Comparison of ENCODE assay signal across 8 cellular contexts in the genomic region with DNA sequence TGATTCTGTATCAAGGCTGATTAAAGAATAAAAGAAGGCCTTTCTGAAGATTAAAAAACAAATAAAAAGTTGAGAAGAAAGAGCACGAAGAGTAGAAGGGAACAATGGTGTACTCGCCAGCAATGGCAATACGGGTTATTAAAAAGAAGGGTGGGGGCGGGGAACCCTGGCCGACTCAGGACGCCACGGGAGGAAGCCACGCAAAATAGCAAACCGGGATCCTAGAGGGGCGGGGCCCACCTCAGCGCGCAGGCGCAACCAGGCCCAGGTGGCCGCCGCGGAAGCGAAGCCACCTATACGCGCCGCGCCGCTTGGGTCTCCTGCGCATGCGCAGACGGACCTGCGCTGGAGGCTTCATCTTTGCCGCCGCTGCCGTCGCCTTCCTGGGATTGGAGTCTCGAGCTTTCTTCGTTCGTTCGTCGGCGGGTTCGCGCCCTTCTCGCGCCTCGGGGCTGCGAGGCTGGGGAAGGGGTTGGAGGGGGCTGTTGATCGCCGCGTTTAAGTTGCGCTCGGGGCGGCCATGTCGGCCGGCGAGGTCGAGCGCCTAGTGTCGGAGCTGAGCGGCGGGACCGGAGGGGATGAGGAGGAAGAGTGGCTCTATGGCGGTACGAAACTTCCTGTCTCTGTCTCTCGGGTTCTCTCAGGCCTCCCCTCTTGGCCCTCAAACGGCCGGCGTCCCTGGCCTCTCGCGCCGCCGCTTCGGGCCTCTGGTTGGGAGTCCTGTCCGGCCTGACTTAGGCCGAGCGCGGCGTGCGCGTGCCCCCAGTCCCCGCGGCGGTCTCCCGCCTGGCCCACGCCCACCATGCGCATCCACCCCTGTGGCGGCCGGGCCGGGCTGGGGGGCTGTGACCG. TPM values are rescaled to one million over a fixed set of nuclear protein-coding genes. Genes with fewer than 3 reads are reported as not detected.
DNase-seq lines count a peak whose midpoint lies in the region; ATAC-seq and TF ChIP-seq lines count a peak whose summit lies in the region.

A gene with protein sequence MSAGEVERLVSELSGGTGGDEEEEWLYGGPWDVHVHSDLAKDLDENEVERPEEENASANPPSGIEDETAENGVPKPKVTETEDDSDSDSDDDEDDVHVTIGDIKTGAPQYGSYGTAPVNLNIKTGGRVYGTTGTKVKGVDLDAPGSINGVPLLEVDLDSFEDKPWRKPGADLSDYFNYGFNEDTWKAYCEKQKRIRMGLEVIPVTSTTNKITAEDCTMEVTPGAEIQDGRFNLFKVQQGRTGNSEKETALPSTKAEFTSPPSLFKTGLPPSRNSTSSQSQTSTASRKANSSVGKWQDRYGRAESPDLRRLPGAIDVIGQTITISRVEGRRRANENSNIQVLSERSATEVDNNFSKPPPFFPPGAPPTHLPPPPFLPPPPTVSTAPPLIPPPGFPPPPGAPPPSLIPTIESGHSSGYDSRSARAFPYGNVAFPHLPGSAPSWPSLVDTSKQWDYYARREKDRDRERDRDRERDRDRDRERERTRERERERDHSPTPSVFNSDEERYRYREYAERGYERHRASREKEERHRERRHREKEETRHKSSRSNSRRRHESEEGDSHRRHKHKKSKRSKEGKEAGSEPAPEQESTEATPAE (plus strand): TSS at position 323 of the 852 bp plus-strand sequence. CDS start 198 bp downstream, at position 521.

- H3K27ac ChIP-seq in rectal smooth muscle tissue (ENCODE audit: low read depth, low read length), result peak within 1 kb of the TSS; percentile 85
- H3K27ac ChIP-seq in aorta (ENCODE audit: low read depth in 1 of 2, low read length in 2 of 2), result peak within 1 kb of the TSS in 1 of 2 donors; percentile 34

- no peaks in the 10 kb centered on the region for H3K27me3 ChIP-seq in rectal smooth muscle tissue (ENCODE audit: control insufficient read depth, insufficient read depth, low read length)
- no peaks in the 10 kb centered on the region for H3K27me3 ChIP-seq in aorta (ENCODE audit: control insufficient read depth in 1 of 2, insufficient read depth in 2 of 2, low read length in 1 of 2)

- peak within 1 kb of the TSS; percentile 90 for H3K9ac ChIP-seq in rectal smooth muscle tissue (ENCODE audit: low read length)

- in situ Hi-C loops in astrocyte of the cerebellum (cut with HindIII; ENCODE audit: low sequenced_read_pairs), result no loop called here

- TF ChIP-seq CTCF in astrocyte of the cerebellum (IDR thresholded peaks at IDR 0.05; ENCODE audit: low read depth, low read length, missing control alignments), result no peak

- H3K4me3 ChIP-seq in astrocyte of the cerebellum (ENCODE audit: low read depth, low read length), result peak within 1 kb of the TSS; percentile 94
- peak within 1 kb of the TSS; percentile 94 for H3K4me3 ChIP-seq in rectal smooth muscle tissue (ENCODE audit: low read length)
- H3K4me3 ChIP-seq in aorta (ENCODE audit: low read length in 2 of 2), result peak within 1 kb of the TSS; percentile 36 to 98

- ATAC-seq in GM18502 (IDR thresholded peaks at IDR 0.05; ENCODE audit: poor library complexity, unreplicated experiment) (peak; percentile 90), HG02943 (IDR thresholded peaks at IDR 0.05; ENCODE audit: low read depth, unreplicated experiment) (peak; percentile 84), aorta (ENCODE audit: low FRiP score) (peak; percentile 99)

- H3K36me3 ChIP-seq in rectal smooth muscle tissue (ENCODE audit: control insufficient read depth, insufficient read depth, low read length) (no peaks in the 10 kb centered on the region), aorta (ENCODE audit: control insufficient read depth in 1 of 2, insufficient read depth in 2 of 2, low read length in 1 of 2) (no peaks in the 10 kb centered on the region)

- WGBS in aorta, 2 donors, result 0 to 1% methylated on average over 67 to 85 of the region's 85 CpGs

- peaks cover 4% of the 10 kb centered on the region for H3K4me1 ChIP-seq in rectal smooth muscle tissue (ENCODE audit: control insufficient read depth, insufficient read depth, low read length)
- no peaks in the 10 kb centered on the region for H3K4me1 ChIP-seq in aorta (ENCODE audit: control insufficient read depth in 1 of 2, insufficient read depth in 2 of 2, low read length in 2 of 2)

- DNase-seq in NCI-H187 treated with DMSO at 0.1 percent for 48 hours (lab: John Stamatoyannopoulos, UW) (peak; percentile 63), T-helper 22 cell (ENCODE audit: low read depth) (peak; percentile 88), astrocyte of the cerebellum (ENCODE audit: low read depth) (peak; percentile 83), hepatic stellate cell (ENCODE audit: low spot score) (peak; percentile 93), aorta (peak; percentile 96 to 98)

- intact Hi-C loops in aorta (cut with DNase I), result loop anchor here (5.0 to 10.0 kb wide), 2 partner anchors 55 to 363 kb away; no protein-coding TSS in a partner anchor

- H3K9me3 ChIP-seq in aorta (ENCODE audit: control insufficient read depth, low read length), result no peaks in the 10 kb centered on the region

RNA-seq across cellular contexts. Expression of the gene that starts here (rescaled TPM):
- 10 to 100 TPM; 42.6 to 49.8 TPM for total RNA-seq in aorta
- polyA plus RNA-seq in aorta, result 10 to 100 TPM; 33.2 to 39.7 TPM
